In genomic region chr10:32171213-32171612, GRCh38 we compare ENCODE assay signal across 18 cellular contexts.
DNase-seq lines count a peak whose midpoint lies in the region; ATAC-seq, FAIRE-seq and TF ChIP-seq lines count a peak whose summit lies in the region.
"Had no signal": no experiment of that assay in that cellular context is flagged by ENCODE, and none has a peak within 500 bp of the region (broad histone marks: within the 10 kb centered on the region; RNA-seq: fewer than 3 reads in every experiment).

No MANE protein-coding gene starts in this region.

- no peaks in the 10 kb centered on the region for H3K23me2 ChIP-seq in H1 (ENCODE audit: low read depth, low read length)

- POLR2A ChIA-PET in H1 (lab: Charles Lee; ENCODE audit: partially characterized antibody): interaction anchor here (1.8 kb wide), 1 partner anchor 11 kb away, joined by 4 read pairs; no protein-coding TSS in a partner anchor

- ATAC-seq in HG02938 (IDR thresholded peaks at IDR 0.05; ENCODE audit: unreplicated experiment): no peak
- ATAC-seq: heart right ventricle; sciatic nerve; stimulated activated naive B cell treated with anti-CD40 and anti-IgM and Interleukin-4, amounts not matched to agents 10 μg/mL and 1 μg/mL and 100 μg/mL, for 72 hours had no signal

- H3K14ac ChIP-seq in H1 (ENCODE audit: insufficient read length): no peak overlapping the region

- H2AK5ac ChIP-seq in H1 (ENCODE audit: low read depth, low read length): no peak overlapping the region

- H2BK20ac ChIP-seq in H1 (ENCODE audit: low read length): no peak overlapping the region

- H3K18ac ChIP-seq in H1 (ENCODE audit: extremely low read depth, low read length): no peak overlapping the region

- no peak for TF ChIP-seq EP300 in H1 (IDR thresholded peaks at IDR 0.05; ENCODE audit: borderline replicate concordance in 1 of 2, low read depth in 2 of 2, low read length in 2 of 2)

- no peak overlapping the region for H4K8ac ChIP-seq in H1 (ENCODE audit: extremely low read depth, insufficient read depth, low read length)

- no peak overlapping the region for H3K4me3 ChIP-seq in Loucy (ENCODE audit: low read length, poor library complexity, severe bottlenecking)
- no peak overlapping the region for H3K4me3 ChIP-seq in H1 (ENCODE audit: extremely low read depth in 1 of 4, insufficient read depth in 2 of 4, low read depth in 3 of 4, low read length in 4 of 4)
- no peak overlapping the region for H3K4me3 ChIP-seq in mucosa of stomach (ENCODE audit: low read length)
- H3K4me3 ChIP-seq: adrenal gland, GM23248, heart right ventricle had no signal

- TF ChIP-seq CTCF in 22Rv1 (IDR thresholded peaks at IDR 0.05): no peak
- TF ChIP-seq CTCF in Loucy (conservative IDR thresholded peaks at IDR 0.05; ENCODE audit: low read length): no peak
- no peak for TF ChIP-seq CTCF in H1 (IDR thresholded peaks at IDR 0.05; ENCODE audit: control extremely low read depth in 1 of 3, insufficient read depth in 1 of 3, low read depth in 1 of 3, low read length in 3 of 3)

- H3K27ac ChIP-seq in 22Rv1: peak overlapping the region; percentile 86
- no peak overlapping the region for H3K27ac ChIP-seq in H1 (ENCODE audit: low read depth, low read length)
- H3K27ac ChIP-seq: adrenal gland, GM23248, heart right ventricle had no signal

- H2BK15ac ChIP-seq in H1 (ENCODE audit: low read length): no peak overlapping the region

- H3K4me1 ChIP-seq in Loucy (ENCODE audit: insufficient read depth, low read length, poor library complexity, severe bottlenecking) (peaks cover 7% of the 10 kb centered on the region), H1 (replicated peaks in 1 of 4; ENCODE audit: control insufficient read depth in 3 of 4, insufficient read depth in 4 of 4, low read length in 3 of 4) (no peaks in the 10 kb centered on the region), mucosa of stomach (ENCODE audit: control insufficient read depth, insufficient read depth, low read length) (peaks cover 22% of the 10 kb centered on the region)
- H3K4me1 ChIP-seq: adrenal gland had no signal

- H3K27me3 ChIP-seq in Loucy (ENCODE audit: insufficient read depth, low read length, poor library complexity, severe bottlenecking): no peaks in the 10 kb centered on the region
- H3K27me3 ChIP-seq in H1 (replicated peaks in 1 of 4; ENCODE audit: control insufficient read depth in 3 of 4, extremely low read depth in 1 of 4, insufficient read depth in 3 of 4, low read length in 3 of 4): no peaks in the 10 kb centered on the region
- H3K27me3 ChIP-seq in mucosa of stomach (ENCODE audit: control insufficient read depth, insufficient read depth, low read length): no peaks in the 10 kb centered on the region
- H3K27me3 ChIP-seq: adrenal gland, heart right ventricle had no signal

- TF ChIP-seq RAD21 in H1 (IDR thresholded peaks at IDR 0.05 in 1 of 2, conservative IDR thresholded peaks at IDR 0.05 in 1 of 2; ENCODE audit: low read depth in 2 of 2, low read length in 2 of 2): no peak

- TF ChIP-seq POLR2A in H1 (IDR thresholded peaks at IDR 0.05; ENCODE audit: control extremely low read depth in 1 of 2, low read depth in 2 of 2, low read length in 2 of 2): no peak

- H2AFZ ChIP-seq in Loucy (ENCODE audit: low read length) (peak overlapping the region; percentile 19; the same call in 1 of the 2 replicates), H1 (ENCODE audit: low read length) (0 out of 2 replicates have a peak overlapping the region, but pooled peaks have one; percentile 72)
- H2AFZ ChIP-seq: GM23248 had no signal

- no peak for FAIRE-seq in H1 (lab: Jason Lieb, UNC)

- H3K9ac ChIP-seq in Loucy (ENCODE audit: low read depth, low read length, poor library complexity, severe bottlenecking) (no peak overlapping the region), H1 (replicated peaks in 1 of 4; ENCODE audit: extremely low read depth in 1 of 4, low read depth in 3 of 4, low read length in 3 of 4) (no peak overlapping the region), mucosa of stomach (ENCODE audit: low read length) (peak overlapping the region; percentile 48)
- H3K9ac ChIP-seq: GM23248 had no signal

- DNase-seq in H1 (ENCODE audit: low read depth in 1 of 2, low spot score in 2 of 2) (no peak), NCI-H1930 (lab: John Stamatoyannopoulos, UW) (no peak), middle frontal gyrus (ENCODE audit: extremely low spot score, low spot score) (no peak), nucleus accumbens (lab: John Stamatoyannopoulos, UW) (no peak)
- DNase-seq: activated CD4-positive, alpha-beta T cell treated with anti-CD3 and anti-CD28 coated beads, Interleukin-2, amount 50 U/mL, for 48 hours; adrenal gland; erythroblast; GM23248; heart right ventricle; Karpas-422; NCI-H2107; stimulated activated naive B cell treated with anti-CD40 and anti-IgM and Interleukin-4, amounts not matched to agents 10 μg/mL and 1 μg/mL and 100 μg/mL, for 72 hours; T1000 had no signal

- no peak overlapping the region for H3K4me2 ChIP-seq in Loucy (ENCODE audit: low read depth, low read length, poor library complexity, severe bottlenecking)
- H3K4me2 ChIP-seq in H1 (ENCODE audit: insufficient read depth in 1 of 2, low read depth in 2 of 2, low read length in 2 of 2): no peak overlapping the region

- H4K5ac ChIP-seq in H1 (ENCODE audit: insufficient read length, low read depth, low read length): no peak overlapping the region

- H3K36me3 ChIP-seq in Loucy (ENCODE audit: insufficient read depth, low read length) (no peaks in the 10 kb centered on the region), H1 (ENCODE audit: control insufficient read depth in 2 of 4, insufficient read depth in 4 of 4, low read length in 3 of 4) (no peaks in the 10 kb centered on the region), mucosa of stomach (ENCODE audit: control insufficient read depth, insufficient read depth, low read length) (no peaks in the 10 kb centered on the region)
- H3K36me3 ChIP-seq: adrenal gland, heart right ventricle had no signal

- WGBS in H1 (ENCODE audit: extremely low coverage in 1 of 2, insufficient coverage in 1 of 2, insufficient read length in 1 of 2, insufficient replicate concordance in 2 of 2, low coverage in 1 of 2, low lambda C conversion rate in 2 of 2, missing lambda C conversion rate in 1 of 2), 2 experiments: 86% methylated on average over 3 of the region's 3 CpGs; no CpG with 5 or more reads in 1 of the 2 experiments

- H2BK12ac ChIP-seq in H1 (ENCODE audit: low read depth, low read length): no peak overlapping the region

- no peaks in the 10 kb centered on the region for H3K9me2 ChIP-seq in Loucy (replicated peaks; ENCODE audit: low read depth, low read length)

- no peaks in the 10 kb centered on the region for H3F3A ChIP-seq in Loucy (ENCODE audit: low read depth)

- no peak overlapping the region for H3K4ac ChIP-seq in H1 (replicated peaks; ENCODE audit: insufficient read length, low read depth, low read length)

- no peaks in the 10 kb centered on the region for H3K79me1 ChIP-seq in H1 (ENCODE audit: low read depth, low read length)

- H3K79me2 ChIP-seq in Loucy (ENCODE audit: insufficient read depth, low read length) (no peaks in the 10 kb centered on the region), H1 (ENCODE audit: control insufficient read depth in 1 of 2, insufficient read depth in 2 of 2, low read length in 2 of 2) (no peaks in the 10 kb centered on the region)

- no peak overlapping the region for H2BK5ac ChIP-seq in H1 (ENCODE audit: low read depth, low read length)

- H2BK120ac ChIP-seq in H1 (replicated peaks; ENCODE audit: low read depth, low read length): no peak overlapping the region

- CTCF ChIA-PET in H1 (lab: Charles Lee; ENCODE audit: partially characterized antibody): interaction anchor here (0.7 to 2.0 kb wide), 5 partner anchors 19 to 224 kb away, joined by 3 to 6 read pairs (median 5); no protein-coding TSS in a partner anchor

- H3K56ac ChIP-seq in H1 (replicated peaks; ENCODE audit: insufficient read length, low read depth, low read length): no peak overlapping the region

- H3K9me3 ChIP-seq in Loucy (ENCODE audit: insufficient read depth, low read depth, low read length) (no peaks in the 10 kb centered on the region), H1 (ENCODE audit: insufficient read depth in 2 of 2, low read depth in 1 of 2, low read length in 1 of 2) (no peaks in the 10 kb centered on the region), mucosa of stomach (ENCODE audit: control insufficient read depth, low read length) (no peaks in the 10 kb centered on the region)
- H3K9me3 ChIP-seq: adrenal gland had no signal

- H4K20me1 ChIP-seq in Loucy (ENCODE audit: insufficient read depth, low read length, poor library complexity, severe bottlenecking) (no peaks in the 10 kb centered on the region), H1 (replicated peaks in 1 of 2; ENCODE audit: control insufficient read depth in 1 of 2, insufficient read depth in 2 of 2, low read length in 2 of 2) (no peaks in the 10 kb centered on the region)

- no peak overlapping the region for H4K91ac ChIP-seq in H1 (replicated peaks; ENCODE audit: insufficient read length, low read length)

- no peak overlapping the region for H3K23ac ChIP-seq in H1 (ENCODE audit: insufficient read length)

TF ChIP-seq in H1, 55 proteins besides CTCF, POLR2A, EP300 and RAD21 (continues in another document):
- TF ChIP-seq CTBP2 (IDR thresholded peaks at IDR 0.05; ENCODE audit: borderline replicate concordance, insufficient read depth, insufficient read length, low read length): no peak
